8 cellular contexts compared by ENCODE assay signal in the genomic region with DNA sequence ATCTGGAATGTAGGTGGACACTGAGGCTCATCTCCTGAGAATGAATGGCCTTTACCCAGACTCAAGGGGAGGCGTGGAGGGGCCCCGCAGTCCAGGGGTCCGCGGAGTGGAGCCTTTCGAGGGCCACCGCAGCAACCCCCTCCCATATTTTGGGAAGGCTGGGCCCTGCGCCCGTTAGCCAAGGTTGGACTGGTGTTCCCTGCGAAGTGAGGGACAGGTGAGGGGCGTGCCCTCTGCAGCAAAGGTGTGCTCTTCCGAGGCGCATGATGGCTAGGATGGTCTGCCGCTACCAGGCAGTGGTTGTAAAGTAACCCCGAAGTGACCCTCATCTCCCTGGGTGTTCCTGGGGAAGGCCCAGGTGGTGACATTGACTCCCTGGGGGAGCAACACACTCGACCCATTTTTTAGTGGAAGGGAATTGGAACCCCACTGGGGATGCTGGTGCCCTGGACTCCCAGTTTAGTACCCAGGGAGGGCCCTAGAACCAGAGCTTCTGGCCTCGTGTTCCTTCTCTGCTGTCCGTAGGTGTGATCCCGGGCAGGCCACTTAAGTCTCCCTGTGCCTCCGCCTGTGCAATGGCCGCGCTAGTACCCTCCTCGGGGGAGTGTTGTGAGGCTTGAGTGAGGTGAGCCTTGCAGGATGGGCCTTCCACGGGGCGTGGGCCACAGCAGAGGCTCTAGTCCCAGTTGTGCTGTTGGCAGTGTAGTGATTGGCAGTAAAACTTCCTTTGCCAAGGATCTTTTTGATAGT. TPM values are rescaled to one million over a fixed set of nuclear protein-coding genes. Genes with fewer than 3 reads are reported as not detected.
DNase-seq lines count a peak whose midpoint lies in the region.
"Had no signal": no experiment of that assay in that cellular context is flagged by ENCODE, and none has a peak within 500 bp of the region (broad histone marks: within the 10 kb centered on the region; RNA-seq: fewer than 3 reads in every experiment).

No MANE protein-coding gene starts in this region.

- no peak overlapping the region for H3K27ac Mint-ChIP-seq in activated T-helper 2 cell treated with anti-CD3 and anti-CD28 coated beads, Interferon-gamma antibody, Interleukin-2, Interleukin-4, amounts not matched to agents 10 μg/mL and 5 μg/mL and 100 μg/mL, durations not matched to agents 14 hours and 24 hours and 36 hours

- H3K4me1 Mint-ChIP-seq in activated T-helper 2 cell treated with anti-CD3 and anti-CD28 coated beads, Interferon-gamma antibody, Interleukin-2, Interleukin-4, amounts not matched to agents 10 μg/mL and 5 μg/mL and 100 μg/mL, durations not matched to agents 14 hours and 24 hours and 36 hours (ENCODE audit: low read depth): peaks cover 3% of the 10 kb centered on the region

- H3K36me3 ChIP-seq in HUES48 (ENCODE audit: control insufficient read depth, insufficient read depth, low read length) (peaks cover 19% of the 10 kb centered on the region), iPS-20b (ENCODE audit: insufficient read depth, low read depth, low read length) (peaks cover 27% of the 10 kb centered on the region)

- peak; percentile 5 for DNase-seq in activated T-helper 2 cell treated with anti-CD3 and anti-CD28 coated beads, Interferon-gamma antibody, Interleukin-2, Interleukin-4, amounts not matched to agents 10 μg/mL and 5 μg/mL and 100 μg/mL, durations not matched to agents 14 hours and 24 hours and 36 hours (ENCODE audit: low spot score)
- DNase-seq in KBM-7 (no peak), AG20443 (ENCODE audit: low spot score) (no peak), HuH-7.5 (ENCODE audit: low spot score) (no peak)
- DNase-seq: MV-4-11 had no signal

- H3K36me3 Mint-ChIP-seq in activated T-helper 2 cell treated with anti-CD3 and anti-CD28 coated beads, Interferon-gamma antibody, Interleukin-2, Interleukin-4, amounts not matched to agents 10 μg/mL and 5 μg/mL and 100 μg/mL, durations not matched to agents 14 hours and 24 hours and 36 hours (ENCODE audit: low read depth): no peaks in the 10 kb centered on the region

- intact Hi-C loops in activated T-helper 2 cell treated with anti-CD3 and anti-CD28 coated beads, Interferon-gamma antibody, Interleukin-2, Interleukin-4, amounts not matched to agents 10 μg/mL and 5 μg/mL and 100 μg/mL, durations not matched to agents 14 hours and 24 hours and 36 hours (cut with micrococcal nuclease): no loop called here

- H3K27me3 ChIP-seq in HUES48 (ENCODE audit: control insufficient read depth, insufficient read depth, low read length) (peaks cover 25% of the 10 kb centered on the region), iPS-20b (ENCODE audit: insufficient read depth, low read length) (peaks cover 37% of the 10 kb centered on the region)

- H3K9ac ChIP-seq in HUES48 (ENCODE audit: low read depth, low read length) (peak overlapping the region; percentile 80), iPS-20b (ENCODE audit: low read depth, low read length) (peak overlapping the region; percentile 88)

- in situ Hi-C loops in KBM-7 (cut with MboI; ENCODE audit: low pct_unique_long_range_greater_than_20kb, low sequenced_read_pairs): loop anchor here (10.0 kb wide), 2 partner anchors 116 to 216 kb away; a partner anchor contains a TSS

- H3K4me1 ChIP-seq in HUES48 (ENCODE audit: control insufficient read depth, insufficient read depth, low read length) (peaks cover 4% of the 10 kb centered on the region; the same call in 1 of the 2 replicates), iPS-20b (ENCODE audit: insufficient read depth, low read length) (no peaks in the 10 kb centered on the region; the same call in 1 of the 2 replicates)

- H3K9me3 ChIP-seq in HUES48 (ENCODE audit: control insufficient read depth, insufficient read depth, low read length): no peaks in the 10 kb centered on the region
- no peaks in the 10 kb centered on the region for H3K9me3 ChIP-seq in iPS-20b (ENCODE audit: insufficient read depth, low read depth, low read length)

- H3K4me3 Mint-ChIP-seq in activated T-helper 2 cell treated with anti-CD3 and anti-CD28 coated beads, Interferon-gamma antibody, Interleukin-2, Interleukin-4, amounts not matched to agents 10 μg/mL and 5 μg/mL and 100 μg/mL, durations not matched to agents 14 hours and 24 hours and 36 hours (ENCODE audit: low read depth): peak overlapping the region; percentile 69

- H3K27me3 Mint-ChIP-seq in activated T-helper 2 cell treated with anti-CD3 and anti-CD28 coated beads, Interferon-gamma antibody, Interleukin-2, Interleukin-4, amounts not matched to agents 10 μg/mL and 5 μg/mL and 100 μg/mL, durations not matched to agents 14 hours and 24 hours and 36 hours (ENCODE audit: low read depth): peaks cover 2% of the 10 kb centered on the region

- no peaks in the 10 kb centered on the region for H3K9me3 Mint-ChIP-seq in activated T-helper 2 cell treated with anti-CD3 and anti-CD28 coated beads, Interferon-gamma antibody, Interleukin-2, Interleukin-4, amounts not matched to agents 10 μg/mL and 5 μg/mL and 100 μg/mL, durations not matched to agents 14 hours and 24 hours and 36 hours

- H3K27ac ChIP-seq in HUES48 (ENCODE audit: low read depth, low read length) (no peak overlapping the region), iPS-20b (ENCODE audit: low read length) (no peak overlapping the region), skin epidermis (peak overlapping the region in 3 of 21 experiments; percentile 2 to 68 (median 33))

- H3K4me3 ChIP-seq in HUES48 (ENCODE audit: low read depth, low read length) (peak overlapping the region; percentile 86), iPS-20b (ENCODE audit: low read length) (peak overlapping the region; percentile 89), skin epidermis (peak overlapping the region; percentile 30 to 73 (median 47))

RNA-seq across cellular contexts. Expression of a gene that starts 0.8 kb away (rescaled TPM):
- total RNA-seq in activated T-helper 2 cell treated with anti-CD3 and anti-CD28 coated beads, Interferon-gamma antibody, Interleukin-2, Interleukin-4, amounts not matched to agents 10 μg/mL and 5 μg/mL and 100 μg/mL, durations not matched to agents 14 hours and 24 hours and 36 hours: 9.3 and 12.1 TPM in 2 replicates

RNA-seq across cellular contexts. Expression of a gene that starts 57.6 kb away (rescaled TPM):
- not detected in 2 replicates for total RNA-seq in activated T-helper 2 cell treated with anti-CD3 and anti-CD28 coated beads, Interferon-gamma antibody, Interleukin-2, Interleukin-4, amounts not matched to agents 10 μg/mL and 5 μg/mL and 100 μg/mL, durations not matched to agents 14 hours and 24 hours and 36 hours
